In genomic region chr15:67479781-67480180, GRCh38 we compare ENCODE assay signal across 24 cellular contexts. TPM values are rescaled to one million over a fixed set of nuclear protein-coding genes. Genes with fewer than 3 reads are reported as not detected.
DNase-seq lines count a peak whose midpoint lies in the region; ATAC-seq lines count a peak whose summit lies in the region.
"Had no signal": no experiment of that assay in that cellular context is flagged by ENCODE, and none has a peak within 500 bp of the region (broad histone marks: within the 10 kb centered on the region; RNA-seq: fewer than 3 reads in every experiment).

No MANE protein-coding gene starts in this region.

- H3K36me3 Mint-ChIP-seq in effector memory CD8-positive, alpha-beta T cell (ENCODE audit: insufficient read depth), result no peaks in the 10 kb centered on the region

- peaks cover 5% of the 10 kb centered on the region for H3K36me3 ChIP-seq in adipocyte (ENCODE audit: control insufficient read depth, insufficient read depth, low read length, severe bottlenecking)
- H3K36me3 ChIP-seq: left lung, neural progenitor cell, SJCRH30 had no signal

- peak; percentile 42 for ATAC-seq in left ventricle myocardium superior
- no peak for ATAC-seq in right cardiac atrium
- ATAC-seq in GM18873 (IDR thresholded peaks at IDR 0.05; ENCODE audit: low FRiP score, unreplicated experiment), result no peak
- ATAC-seq in effector memory CD8-positive, alpha-beta T cell (replicated peaks), result no peak
- no peak for ATAC-seq in HG03469 (IDR thresholded peaks at IDR 0.05; ENCODE audit: unreplicated experiment)
- ATAC-seq: K562, left lung, PC-3, psoas muscle, WTC11 had no signal

- H3K9ac ChIP-seq in adipocyte (ENCODE audit: low read length), result no peak overlapping the region
- H3K9ac ChIP-seq: neural progenitor cell had no signal

- 58% methylated on average over 2 of the region's 2 CpGs for WGBS in right cardiac atrium

- H3K27ac ChIP-seq in right cardiac atrium (ENCODE audit: low read length), result no peak overlapping the region
- H3K27ac ChIP-seq: C4-2B, left lung, neural progenitor cell, psoas muscle, SJCRH30 had no signal

- peaks cover 0 to 4% of the 10 kb centered on the region in 2 donors for H3K27me3 Mint-ChIP-seq in effector memory CD8-positive, alpha-beta T cell
- H3K27me3 Mint-ChIP-seq: activated CD4-positive, alpha-beta memory T cell treated with anti-CD3 and anti-CD28 coated beads, Interleukin-2, amount 10 ng/mL, durations not matched to agents 7 days and 5 days had no signal

- H3K27me3 ChIP-seq in right cardiac atrium (ENCODE audit: control insufficient read depth, insufficient read depth) (no peaks in the 10 kb centered on the region), adipocyte (replicated peaks; ENCODE audit: control insufficient read depth, insufficient read depth, low read length) (no peaks in the 10 kb centered on the region)
- H3K27me3 ChIP-seq: left lung, neural progenitor cell, SJCRH30 had no signal

- intact Hi-C loops in left ventricle myocardium superior (cut with micrococcal nuclease), result no loop called here
- intact Hi-C loops in right cardiac atrium (cut with DNase I), result no loop called here

- no peaks in the 10 kb centered on the region for H3K9me3 Mint-ChIP-seq in effector memory CD8-positive, alpha-beta T cell
- H3K9me3 Mint-ChIP-seq: activated CD4-positive, alpha-beta memory T cell treated with anti-CD3 and anti-CD28 coated beads, Interleukin-2, amount 10 ng/mL, durations not matched to agents 7 days and 5 days had no signal

- no peaks in the 10 kb centered on the region for H3K4me1 Mint-ChIP-seq in effector memory CD8-positive, alpha-beta T cell (ENCODE audit: low read depth in 2 of 2)
- H3K4me1 Mint-ChIP-seq: activated CD4-positive, alpha-beta memory T cell treated with anti-CD3 and anti-CD28 coated beads, Interleukin-2, amount 10 ng/mL, durations not matched to agents 7 days and 5 days; neural progenitor cell had no signal

- H3K4me1 ChIP-seq in right cardiac atrium (ENCODE audit: control insufficient read depth, insufficient read depth, low read length) (peaks cover 2% of the 10 kb centered on the region), adipocyte (ENCODE audit: control insufficient read depth, insufficient read depth, low read length) (peaks cover 24% of the 10 kb centered on the region)
- H3K4me1 ChIP-seq: left lung, neural progenitor cell had no signal

- H3K27ac Mint-ChIP-seq in effector memory CD8-positive, alpha-beta T cell, result no peak overlapping the region
- H3K27ac Mint-ChIP-seq: activated CD4-positive, alpha-beta memory T cell treated with anti-CD3 and anti-CD28 coated beads, Interleukin-2, amount 10 ng/mL, durations not matched to agents 7 days and 5 days; neural progenitor cell; WTC11 had no signal

- H3K4me3 Mint-ChIP-seq in effector memory CD8-positive, alpha-beta T cell, result no peak overlapping the region
- H3K4me3 Mint-ChIP-seq: activated CD4-positive, alpha-beta memory T cell treated with anti-CD3 and anti-CD28 coated beads, Interleukin-2, amount 10 ng/mL, durations not matched to agents 7 days and 5 days; neural progenitor cell; WTC11 had no signal

- H3K4me3 ChIP-seq in right cardiac atrium (ENCODE audit: low read length), result no peak overlapping the region
- peak overlapping the region; percentile 45 for H3K4me3 ChIP-seq in adipocyte (ENCODE audit: low read length)
- H3K4me3 ChIP-seq: K562, left lung, neural progenitor cell, psoas muscle, SJCRH30 had no signal

- DNase-seq in left ventricle myocardium superior, result no peak
- DNase-seq in right cardiac atrium, result no peak
- no peak for DNase-seq in adipocyte (ENCODE audit: low read depth)
- DNase-seq in fibroblast of the conjunctiva (ENCODE audit: low read depth), result peak; percentile 30
- no peak for DNase-seq in nucleus accumbens (lab: John Stamatoyannopoulos, UW)
- DNase-seq in effector memory CD8-positive, alpha-beta T cell, result no peak
- DNase-seq: 8988T; activated CD4-positive, alpha-beta memory T cell treated with anti-CD3 and anti-CD28 coated beads, Interleukin-2, amount 10 ng/mL, durations not matched to agents 7 days and 5 days; activated naive CD4-positive, alpha-beta T cell treated with Interleukin-2 at 50 U/mL for 16 hours; anterior cingulate cortex; effector CD8-positive, alpha-beta T cell; left lung; NCI-H1694; PC-3; psoas muscle; SJCRH30; small intestine; stimulated activated CD4-positive, alpha-beta T cell treated with anti-CD3 and anti-CD28 coated beads, Interleukin-4, amount 100 ng/mL, for 24 hours had no signal

- no peaks in the 10 kb centered on the region for H3K9me3 ChIP-seq in right cardiac atrium (ENCODE audit: control insufficient read depth, low read length)
- peaks cover 2% of the 10 kb centered on the region for H3K9me3 ChIP-seq in adipocyte (ENCODE audit: control insufficient read depth, low read length)
- H3K9me3 ChIP-seq: left lung, psoas muscle had no signal

RNA-seq across cellular contexts. Expression of gene C15orf61, which starts 41.1 kb away (rescaled TPM):
- total RNA-seq in left ventricle myocardium superior (13.6 TPM), right cardiac atrium (10 to 100 TPM; 10.1 to 11.1 (median 10.3) TPM)
- 5.9 TPM for polyA plus RNA-seq in right cardiac atrium
